8 cellular contexts compared by ENCODE assay signal in genomic region chr1:183471748-183472487, GRCh38. TPM values are rescaled to one million over a fixed set of nuclear protein-coding genes. Genes with fewer than 3 reads are reported as not detected.
DNase-seq lines count a peak whose midpoint lies in the region; ATAC-seq and TF ChIP-seq lines count a peak whose summit lies in the region.

No MANE protein-coding gene starts in this region.

- H3K36me3 ChIP-seq in HUES48 (ENCODE audit: control insufficient read depth, insufficient read depth, low read length) (no peaks in the 10 kb centered on the region), NT2/D1 (ENCODE audit: insufficient read depth, insufficient read length, low read length) (peaks cover 16% of the 10 kb centered on the region), endodermal cell (ENCODE audit: control insufficient read depth, insufficient read depth, low read length) (peaks cover 10% of the 10 kb centered on the region)

- DNase-seq in COR-L47 (lab: John Stamatoyannopoulos, UW) (peak; percentile 98), NT2/D1 (ENCODE audit: low read depth, low spot score) (peak; percentile 99), endodermal cell (peak; percentile 99), mesenteric fat pad (ENCODE audit: low spot score) (peak; percentile 99)
- DNase-seq in activated CD8-positive, alpha-beta memory T cell treated with anti-CD3 and anti-CD28 coated beads, Interleukin-2, amount 50 U/mL, for 24 hours (ENCODE audit: extremely low read depth) = peak; percentile 94
- DNase-seq in stimulated activated CD8-positive, alpha-beta memory T cell treated with anti-CD3 and anti-CD28 coated beads, Interleukin-15, amount 100 ng/mL, for 1 hour (ENCODE audit: low read depth) = peak; percentile 95

- WGBS in endodermal cell (ENCODE audit: insufficient coverage in 1 of 2, insufficient read length in 1 of 2), 2 experiments = 0% methylated on average over 8 to 36 of the region's 42 CpGs

- peak; percentile 24 for TF ChIP-seq CTCF in endodermal cell (conservative IDR thresholded peaks at IDR 0.05)

- no peaks in the 10 kb centered on the region for H3K27me3 Mint-ChIP-seq in endodermal cell (ENCODE audit: insufficient read depth)

- peaks cover 17% of the 10 kb centered on the region for H3K4me1 Mint-ChIP-seq in endodermal cell

- ATAC-seq in GM21390 (IDR thresholded peaks at IDR 0.05; ENCODE audit: unreplicated experiment) = peak; percentile 42

- H3K9ac ChIP-seq in HUES48 (ENCODE audit: low read depth, low read length) (peak overlapping the region; percentile 99), NT2/D1 (ENCODE audit: insufficient read length, low read depth) (peak overlapping the region; percentile 95), endodermal cell (ENCODE audit: extremely low read depth, low read length, poor library complexity, severe bottlenecking) (peak overlapping the region; percentile 96)

- H3K4me3 ChIP-seq in HUES48 (ENCODE audit: low read depth, low read length) (peak overlapping the region; percentile 89), NT2/D1 (ENCODE audit: insufficient read length, low read depth) (peak overlapping the region; percentile 92), endodermal cell (ENCODE audit: low read length) (peak overlapping the region; percentile 89)

- no peaks in the 10 kb centered on the region for H3K9me3 ChIP-seq in HUES48 (ENCODE audit: control insufficient read depth, insufficient read depth, low read length)
- H3K9me3 ChIP-seq in NT2/D1 (ENCODE audit: insufficient read depth, low read length) = no peaks in the 10 kb centered on the region
- H3K9me3 ChIP-seq in endodermal cell (ENCODE audit: control insufficient read depth, low read length) = no peaks in the 10 kb centered on the region

- H3K27me3 ChIP-seq in HUES48 (ENCODE audit: control insufficient read depth, insufficient read depth, low read length) (no peaks in the 10 kb centered on the region), NT2/D1 (ENCODE audit: insufficient read depth, insufficient read length) (no peaks in the 10 kb centered on the region), endodermal cell (ENCODE audit: control insufficient read depth, insufficient read depth, low read length, poor library complexity, severe bottlenecking) (no peaks in the 10 kb centered on the region)

- H3K27ac Mint-ChIP-seq in endodermal cell = peak overlapping the region; percentile 100

- H3K9me3 Mint-ChIP-seq in endodermal cell = no peaks in the 10 kb centered on the region

- peak overlapping the region; percentile 99 for H3K27ac ChIP-seq in HUES48 (ENCODE audit: low read depth, low read length)
- peak overlapping the region; percentile 98 for H3K27ac ChIP-seq in endodermal cell (ENCODE audit: low read depth, low read length)

- H3K4me1 ChIP-seq in HUES48 (ENCODE audit: control insufficient read depth, insufficient read depth, low read length) = peaks cover 20% of the 10 kb centered on the region
- H3K4me1 ChIP-seq in NT2/D1 (ENCODE audit: insufficient read depth, insufficient read length) = no peaks in the 10 kb centered on the region
- H3K4me1 ChIP-seq in endodermal cell (ENCODE audit: control insufficient read depth, insufficient read depth, low read length) = peaks cover 3% of the 10 kb centered on the region

- H3K4me3 Mint-ChIP-seq in endodermal cell = peak overlapping the region; percentile 95

- no peaks in the 10 kb centered on the region for H3K36me3 Mint-ChIP-seq in endodermal cell (ENCODE audit: low read depth)

RNA-seq across cellular contexts. Expression of gene SMG7, which starts 0.4 kb away (rescaled TPM):
- total RNA-seq in endodermal cell (10 to 100 TPM; 60.5 to 75.9 TPM), mesenteric fat pad (40.4 TPM)
- 55.6 TPM for polyA plus RNA-seq in endodermal cell (2013, experiment 1 of 2)
- 51.5 TPM for polyA plus RNA-seq in endodermal cell (2013, experiment 2 of 2)

RNA-seq across cellular contexts. Expression of gene NMNAT2, which starts 53.7 kb away (rescaled TPM):
- total RNA-seq in endodermal cell = 1 to 10 TPM; 1.7 to 5.1 TPM
- 10.8 TPM for polyA plus RNA-seq in endodermal cell (2013, experiment 1 of 2)
- polyA plus RNA-seq in endodermal cell (2013, experiment 2 of 2) = 10.5 TPM
- 20.5 TPM for total RNA-seq in mesenteric fat pad

Comparison
In these comparisons a context has a peak if more than half of its experiments do, and no peak if none do; other contexts are left out.
1. Peak in every context shown above with its lines: DNase-seq, ATAC-seq, H3K4me3 ChIP-seq and H3K27ac ChIP-seq.